1 cellular context compared by ENCODE assay signal in genomic region chr5:73447234-73448071, GRCh38.
TF ChIP-seq lines count a peak whose summit lies in the region.

No MANE protein-coding gene starts in this region.

TF ChIP-seq in GM23338, 12 proteins besides CTCF, POLR2A, EP300 and RAD21 (continued from another document):
- TF ChIP-seq ZNF462 (CRISPR knock-in tag; IDR thresholded peaks at IDR 0.05) (no peak), STAT1 (IDR thresholded peaks at IDR 0.05; ENCODE audit: unreplicated experiment) (no peak), EZH2phosphoT487 (IDR thresholded peaks at IDR 0.05; ENCODE audit: unreplicated experiment) (peak; percentile 96), NANOG (IDR thresholded peaks at IDR 0.05; ENCODE audit: borderline replicate concordance) (no peak), ZNF331 (CRISPR knock-in tag; IDR thresholded peaks at IDR 0.05; ENCODE audit: low read depth) (no peak), REST (IDR thresholded peaks at IDR 0.05; ENCODE audit: unreplicated experiment) (no peak), CREB1 (CRISPR knock-in tag; IDR thresholded peaks at IDR 0.05; ENCODE audit: low read depth) (no peak)
- TF ChIP-seq, protein P1, sequence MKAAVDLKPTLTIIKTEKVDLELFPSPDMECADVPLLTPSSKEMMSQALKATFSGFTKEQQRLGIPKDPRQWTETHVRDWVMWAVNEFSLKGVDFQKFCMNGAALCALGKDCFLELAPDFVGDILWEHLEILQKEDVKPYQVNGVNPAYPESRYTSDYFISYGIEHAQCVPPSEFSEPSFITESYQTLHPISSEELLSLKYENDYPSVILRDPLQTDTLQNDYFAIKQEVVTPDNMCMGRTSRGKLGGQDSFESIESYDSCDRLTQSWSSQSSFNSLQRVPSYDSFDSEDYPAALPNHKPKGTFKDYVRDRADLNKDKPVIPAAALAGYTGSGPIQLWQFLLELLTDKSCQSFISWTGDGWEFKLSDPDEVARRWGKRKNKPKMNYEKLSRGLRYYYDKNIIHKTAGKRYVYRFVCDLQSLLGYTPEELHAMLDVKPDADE (IDR thresholded peaks at IDR 0.05): no peak
